Comparison of ENCODE assay signal across 20 cellular contexts in the genomic region with DNA sequence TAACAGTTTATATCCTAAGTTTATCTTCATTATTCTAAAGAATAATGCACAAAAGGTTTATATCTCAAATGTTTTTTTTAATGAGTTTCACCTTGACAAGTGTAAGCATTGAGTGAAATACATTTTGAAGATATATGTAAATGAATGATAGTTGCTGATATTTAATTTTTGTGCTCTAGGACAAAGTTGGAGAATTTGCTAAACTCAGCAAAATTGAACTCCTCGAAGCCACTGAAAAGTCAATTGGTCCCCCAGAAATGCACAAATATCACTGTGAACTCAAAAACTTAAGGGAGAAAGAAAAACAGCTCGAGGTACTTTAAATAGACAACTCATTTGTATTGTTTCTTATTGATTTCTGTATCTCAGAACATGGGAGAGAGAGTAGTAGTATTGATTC.
"Had no signal": no experiment of that assay in that cellular context is flagged by ENCODE, and none has a peak within 500 bp of the region (broad histone marks: within the 10 kb centered on the region; RNA-seq: fewer than 3 reads in every experiment).

No MANE protein-coding gene starts in this region.

- H3K27ac ChIP-seq: SJCRH30 had no signal

- ATAC-seq: Panc1, Right ventricle myocardium inferior, SK-N-SH treated with all-trans-retinoic acid at 6 μM for 48 hours had no signal

- H3K4me1 ChIP-seq: SJCRH30 had no signal

- H3K9me3 ChIP-seq: MG63, SJCRH30 had no signal

- H3K4me3 ChIP-seq: MG63, SJCRH30 had no signal

- DNase-seq: Karpas-422, KG1, MG63, NCI-H1092, NCI-H1105 treated with DMSO at 0.1 percent for 48 hours, NCI-H1417 treated with DMSO at 0.1 percent for 48 hours, NCI-H146, NCI-H1694 treated with DMSO at 0.1 percent for 48 hours, NCI-H1930, NCI-H2081, NCI-H2107, NCI-H2227 treated with DMSO at 0.1 percent for 48 hours, NCI-H524 treated with DMSO at 0.1 percent for 48 hours, NCI-H69, NCI-H774, SHP77 treated with DMSO at 0.1 percent for 48 hours, SJCRH30 had no signal

- H3K27me3 ChIP-seq: MG63, SJCRH30 had no signal
